ENCODE assay signal across 25 cellular contexts in the genomic region with DNA sequence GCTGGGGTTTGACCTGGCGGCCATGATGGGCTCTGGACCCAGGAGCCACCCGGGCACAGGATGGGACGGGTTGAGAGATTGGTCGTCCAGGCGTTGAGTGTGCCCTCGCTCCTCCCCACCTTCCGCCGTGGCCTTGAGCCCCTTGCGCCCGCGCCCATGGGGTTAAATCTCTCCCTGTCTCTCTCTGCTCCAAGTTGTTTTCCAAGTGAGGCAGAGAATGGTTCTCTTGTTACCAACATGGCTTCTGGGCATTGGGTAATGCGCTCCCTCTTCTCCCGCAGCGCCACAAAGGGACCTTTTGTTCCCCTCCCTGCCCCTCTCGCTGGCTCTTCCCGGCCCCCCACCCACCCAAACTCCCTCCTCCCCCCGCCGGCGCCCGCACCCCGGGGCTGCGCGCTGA. TPM values are rescaled to one million over a fixed set of nuclear protein-coding genes. Genes with fewer than 3 reads are reported as not detected.
DNase-seq lines count a peak whose midpoint lies in the region; ATAC-seq, FAIRE-seq and TF ChIP-seq lines count a peak whose summit lies in the region.
"Had no signal": no experiment of that assay in that cellular context is flagged by ENCODE, and none has a peak within 500 bp of the region (broad histone marks: within the 10 kb centered on the region; RNA-seq: fewer than 3 reads in every experiment).

No MANE protein-coding gene starts in this region.

- no peaks in the 10 kb centered on the region for H3K36me3 ChIP-seq in HepG2 (replicated peaks in 1 of 2; ENCODE audit: control insufficient read depth in 1 of 2, insufficient read depth in 2 of 2, low read length in 2 of 2)
- H3K36me3 ChIP-seq in right lobe of liver = no peaks in the 10 kb centered on the region
- no peaks in the 10 kb centered on the region for H3K36me3 ChIP-seq in sigmoid colon
- no peaks in the 10 kb centered on the region for H3K36me3 ChIP-seq in GM23248 (ENCODE audit: low read depth)

- BruUV-seq in HepG2 (replicated peaks; lab: Mats Ljungman, UMichigan) = no TSS peak

- H3K79me2 ChIP-seq in HepG2 (ENCODE audit: insufficient read depth, low read length) (no peaks in the 10 kb centered on the region), GM23248 (ENCODE audit: insufficient read depth) (no peaks in the 10 kb centered on the region)
- H3K79me2 ChIP-seq: hepatocyte had no signal

- TF ChIP-seq CTCF in HepG2 (CRISPR knock-in tag; IDR thresholded peaks at IDR 0.05) (no peak), right lobe of liver (IDR thresholded peaks at IDR 0.05) (no peak), sigmoid colon (IDR thresholded peaks at IDR 0.05) (no peak)

- no peak for FAIRE-seq in HepG2 (lab: Jason Lieb, UNC)

- ATAC-seq in HepG2 (no peak), right lobe of liver (no peak), HG02970 (IDR thresholded peaks at IDR 0.05; ENCODE audit: low FRiP score, unreplicated experiment) (no peak), GM21529 (IDR thresholded peaks at IDR 0.05; ENCODE audit: unreplicated experiment) (no peak)
- ATAC-seq: stimulated activated effector memory CD8-positive, alpha-beta T cell treated with anti-CD3 and anti-CD28 coated beads, Interleukin-12 subunit alpha, Interleukin-12 subunit beta, amount 100 ng/mL, for 72 hours had no signal

- CTCF ChIA-PET in HepG2 (lab: Yijun Ruan, JAX; ENCODE audit: low intra/inter-chr PET ratio, low total read pairs) = no interaction called here

- 80% methylated on average over 18 of the region's 23 CpGs for WGBS in HepG2 (ENCODE audit: low lambda C conversion rate)
- WGBS in right lobe of liver (ENCODE audit: insufficient coverage, low coverage, low lambda C conversion rate, missing lambda C conversion rate) = 96% methylated on average over 4 of the region's 23 CpGs
- 94 to 95% methylated on average over 23 of the region's 23 CpGs for WGBS in sigmoid colon, 2 donors
- 89 to 95% methylated on average over 11 to 23 of the region's 23 CpGs for WGBS in GM23248 (ENCODE audit: low coverage in 1 of 2, low lambda C conversion rate in 2 of 2, missing lambda C conversion rate in 2 of 2), 2 experiments

- TF ChIP-seq RAD21 in HepG2 (CRISPR knock-in tag; IDR thresholded peaks at IDR 0.05) = no peak

- TF ChIP-seq EP300 in HepG2 (IDR thresholded peaks at IDR 0.05; ENCODE audit: low read depth in 2 of 2, low read length in 2 of 2) = no peak
- TF ChIP-seq EP300 in HepG2 (CRISPR knock-in tag; IDR thresholded peaks at IDR 0.05; ENCODE audit: borderline replicate concordance) = no peak
- no peak for TF ChIP-seq EP300 in sigmoid colon (IDR thresholded peaks at IDR 0.05)

- DNase-seq in HepG2 (ENCODE audit: low spot score) = no peak
- no peak for DNase-seq in right lobe of liver
- peak; percentile 75 for DNase-seq in inferior parietal cortex (ENCODE audit: extremely low spot score)
- peak; percentile 67 for DNase-seq in sigmoid colon
- DNase-seq in activated T-cell treated with anti-CD3 and anti-CD28 coated beads, Interleukin-2, amount 50 U/mL, for 48 hours = no peak
- DNase-seq in GM23248 = no peak
- DNase-seq: activated CD4-positive, alpha-beta memory T cell treated with anti-CD3 and anti-CD28 coated beads for 36 hours; activated naive CD4-positive, alpha-beta T cell treated with anti-CD3 and anti-CD28 coated beads, Interleukin-2, amount 50 U/mL, for 16 hours; activated T-cell treated with anti-CD3 and anti-CD28 coated beads for 4 hours; NCI-H1105; NCI-H510A; nephron progenitor cell; retina; stimulated activated CD4-positive, alpha-beta T cell treated with anti-CD3 and anti-CD28 coated beads, Interleukin-15, amount 100 ng/mL, for 24 hours; T-helper 1 cell had no signal

- no peaks in the 10 kb centered on the region for H3K9me3 ChIP-seq in HepG2 (ENCODE audit: low read length)
- no peaks in the 10 kb centered on the region for H3K9me3 ChIP-seq in right lobe of liver
- no peaks in the 10 kb centered on the region for H3K9me3 ChIP-seq in sigmoid colon
- no peaks in the 10 kb centered on the region for H3K9me3 ChIP-seq in GM23248 (ENCODE audit: low read depth)

- H4K20me1 ChIP-seq in HepG2 (ENCODE audit: insufficient read depth, low read length) (no peaks in the 10 kb centered on the region), GM23248 (ENCODE audit: insufficient read depth) (no peaks in the 10 kb centered on the region)

- no peak overlapping the region for H3K4me2 ChIP-seq in HepG2 (ENCODE audit: low read depth, low read length)
- H3K4me2 ChIP-seq in GM23248 (ENCODE audit: unreplicated experiment) = no peak overlapping the region
- H3K4me2 ChIP-seq: hepatocyte had no signal

- H3K27me3 ChIP-seq in HepG2 (ENCODE audit: control insufficient read depth in 1 of 2, insufficient read depth in 2 of 2, low read length in 2 of 2) (peaks cover 1 to 35% of the 10 kb centered on the region in 2 experiments; a peak in 3 of 5 replicates), right lobe of liver (no peaks in the 10 kb centered on the region), sigmoid colon (no peaks in the 10 kb centered on the region), GM23248 (replicated peaks; ENCODE audit: insufficient read depth) (no peaks in the 10 kb centered on the region)
- H3K27me3 ChIP-seq: hepatocyte had no signal

- no peaks in the 10 kb centered on the region for H3K9me2 ChIP-seq in GM23248 (ENCODE audit: insufficient read depth)

- intact Hi-C loops in HepG2 (cut with micrococcal nuclease; ENCODE audit: unreplicated experiment) (no loop called here), right lobe of liver (cut with DNase I) (no loop called here), sigmoid colon (cut with DNase I) (no loop called here)

- H3K9ac ChIP-seq in HepG2 (ENCODE audit: insufficient read depth, low read depth, low read length) (no peak overlapping the region), GM23248 (no peak overlapping the region)

- POLR2A ChIA-PET in HepG2 (lab: Yijun Ruan, JAX) = no interaction called here

- no peaks in the 10 kb centered on the region for H3F3A ChIP-seq in GM23248 (ENCODE audit: insufficient read depth)

- no peak overlapping the region for H2AFZ ChIP-seq in HepG2 (ENCODE audit: low read length)
- no peak overlapping the region for H2AFZ ChIP-seq in GM23248
- H2AFZ ChIP-seq: hepatocyte had no signal

- H3K27ac ChIP-seq in HepG2 (ENCODE audit: extremely low read length, insufficient read depth, low read length) (no peak overlapping the region), right lobe of liver (no peak overlapping the region), sigmoid colon (peak overlapping the region; percentile 40 to 74 (median 70)), GM23248 (no peak overlapping the region)
- H3K27ac ChIP-seq: C4-2B, hepatocyte had no signal

- H3K4me1 ChIP-seq in HepG2 (ENCODE audit: insufficient read depth, low read length) (peaks cover 62% of the 10 kb centered on the region), right lobe of liver (no peaks in the 10 kb centered on the region), sigmoid colon (peaks cover 0 to 30% (median 19%) of the 10 kb centered on the region in 4 donors), GM23248 (ENCODE audit: insufficient read depth) (peaks cover 12% of the 10 kb centered on the region)

- no peak for TF ChIP-seq POLR2A in HepG2 (IDR thresholded peaks at IDR 0.05; ENCODE audit: insufficient read depth in 1 of 2, low read depth in 2 of 2, low read length in 2 of 2)
- no peak for TF ChIP-seq POLR2A in right lobe of liver (IDR thresholded peaks at IDR 0.05)
- TF ChIP-seq POLR2A in sigmoid colon (IDR thresholded peaks at IDR 0.05) = no peak

- in situ Hi-C loops in HepG2 (cut with HindIII; ENCODE audit: extremely low pct_ligation_motif_present, low pct_unique_long_range_greater_than_20kb) (no loop called here), GM23248 (cut with MboI) (no loop called here)

- H3K4me3 ChIP-seq in HepG2 (replicated peaks in 1 of 3; ENCODE audit: insufficient read depth in 1 of 3, low read depth in 2 of 3, low read length in 3 of 3) (no peak overlapping the region), right lobe of liver (no peak overlapping the region), sigmoid colon (no peak overlapping the region), GM23248 (no peak overlapping the region)
- H3K4me3 ChIP-seq: hepatocyte had no signal

RNA-seq across cellular contexts. Expression of a gene that starts 18.8 kb away (rescaled TPM):
- 16.0 and 19.3 TPM in 2 replicates for total RNA-seq in HepG2 (2016; rRNA removed; fragmentation: Illumina TruSeq; extraction: Trizol)
- 5.2 and 7.0 TPM in 2 replicates for total RNA-seq in HepG2 (2016; cell fraction: cytosol; rRNA removed; fragmentation: Illumina TruSeq; extraction: Trizol; ENCODE audit: low read depth)
- total RNA-seq in HepG2 (2016; cell fraction: insoluble cytoplasmic fraction; rRNA removed; fragmentation: Illumina TruSeq; extraction: Trizol) = 12.5 and 21.2 TPM in 2 replicates
- total RNA-seq in HepG2 (2016; cell fraction: membrane; rRNA removed; fragmentation: Illumina TruSeq; extraction: Trizol) = 5.1 and 6.4 TPM in 2 replicates
- 23.0 and 24.4 TPM in 2 replicates for total RNA-seq in HepG2 (2016; cell fraction: nucleus; rRNA removed; fragmentation: Illumina TruSeq; extraction: Trizol)
- polyA plus RNA-seq in HepG2 (2011; rRNA removed) = 25.3 and 28.9 TPM in 2 replicates
- 16.7 and 22.6 TPM in 2 replicates for polyA plus RNA-seq in HepG2 (2011; cell fraction: cytosol; rRNA removed)
- polyA plus RNA-seq in HepG2 (2011; cell fraction: nucleus; rRNA removed) = 156 and 186 TPM in 2 replicates
- polyA plus RNA-seq in HepG2 (2012) = 11.1 and 11.5 TPM in 2 replicates
- 1.6 and 2.0 TPM in 2 replicates for polyA plus RNA-seq in HepG2 (2016; cell fraction: cytosol; fragmentation: Illumina TruSeq; extraction: Trizol; ENCODE audit: low read depth)
- polyA plus RNA-seq in HepG2 (2016; cell fraction: insoluble cytoplasmic fraction; fragmentation: Illumina TruSeq; extraction: Trizol; ENCODE audit: low read depth) = 13.6 and 16.4 TPM in 2 replicates
- polyA plus RNA-seq in HepG2 (2016; cell fraction: membrane; fragmentation: Illumina TruSeq; extraction: Trizol; ENCODE audit: low read depth) = 2.3 and 3.1 TPM in 2 replicates
- polyA plus RNA-seq in HepG2 (2016; cell fraction: nucleus; fragmentation: Illumina TruSeq; extraction: Trizol; ENCODE audit: insufficient read depth, low read depth) = 45.3 and 47.7 TPM in 2 replicates
- polyA minus RNA-seq in HepG2 (2011; rRNA and poly(A)+ RNA removed; ENCODE audit: low replicate concordance) = 19.1 and 21.9 TPM in 2 replicates
- 5.4 and 6.4 TPM in 2 replicates for polyA minus RNA-seq in HepG2 (2011; cell fraction: cytosol; rRNA and poly(A)+ RNA removed)
- 26.1 and 32.8 TPM in 2 replicates for polyA minus RNA-seq in HepG2 (2011; cell fraction: nucleus; rRNA and poly(A)+ RNA removed)
- 10 to 100 TPM; 13.0 to 26.4 (median 20.3) TPM for total RNA-seq in right lobe of liver
- 10 to 100 TPM; 14.3 to 21.7 (median 17.2) TPM for total RNA-seq in sigmoid colon
- 10 to 100 TPM; 21.0 to 38.9 (median 25.4) TPM for polyA plus RNA-seq in sigmoid colon
- total RNA-seq in GM23248 (2014; rRNA removed; shearing (Covaris generic)) = 12.4 and 14.4 TPM in 2 replicates
- 8.1 and 8.4 TPM in 2 replicates for polyA plus RNA-seq in GM23248 (2016; fragmentation: Nextera tagmentation; extraction: Ambion mirVana)

RNA-seq across cellular contexts. Expression of a gene that starts 45.6 kb away (rescaled TPM):
- not detected in 2 replicates for total RNA-seq in HepG2 (2016; rRNA removed; fragmentation: Illumina TruSeq; extraction: Trizol)
- total RNA-seq in HepG2 (2016; cell fraction: cytosol; rRNA removed; fragmentation: Illumina TruSeq; extraction: Trizol; ENCODE audit: low read depth) = not detected in 2 replicates
- total RNA-seq in HepG2 (2016; cell fraction: insoluble cytoplasmic fraction; rRNA removed; fragmentation: Illumina TruSeq; extraction: Trizol) = not detected in 2 replicates
- not detected in 2 replicates for total RNA-seq in HepG2 (2016; cell fraction: membrane; rRNA removed; fragmentation: Illumina TruSeq; extraction: Trizol)
- not detected in 2 replicates for total RNA-seq in HepG2 (2016; cell fraction: nucleus; rRNA removed; fragmentation: Illumina TruSeq; extraction: Trizol)
- not detected in 2 replicates for polyA plus RNA-seq in HepG2 (2011; rRNA removed)
- polyA plus RNA-seq in HepG2 (2011; cell fraction: cytosol; rRNA removed) = not detected in 2 replicates
- polyA plus RNA-seq in HepG2 (2011; cell fraction: nucleus; rRNA removed) = not detected in 2 replicates
- 0.44 and 0.49 TPM in 2 replicates for polyA plus RNA-seq in HepG2 (2012)
- not detected in 2 replicates for polyA plus RNA-seq in HepG2 (2016; cell fraction: cytosol; fragmentation: Illumina TruSeq; extraction: Trizol; ENCODE audit: low read depth)
- polyA plus RNA-seq in HepG2 (2016; cell fraction: insoluble cytoplasmic fraction; fragmentation: Illumina TruSeq; extraction: Trizol; ENCODE audit: low read depth) = not detected in 2 replicates
- polyA plus RNA-seq in HepG2 (2016; cell fraction: membrane; fragmentation: Illumina TruSeq; extraction: Trizol; ENCODE audit: low read depth) = not detected in 2 replicates
- not detected in 2 replicates for polyA plus RNA-seq in HepG2 (2016; cell fraction: nucleus; fragmentation: Illumina TruSeq; extraction: Trizol; ENCODE audit: insufficient read depth, low read depth)
- polyA minus RNA-seq in HepG2 (2011; rRNA and poly(A)+ RNA removed; ENCODE audit: low replicate concordance) = not detected in 2 replicates
- polyA minus RNA-seq in HepG2 (2011; cell fraction: cytosol; rRNA and poly(A)+ RNA removed) = not detected in 2 replicates
- not detected in 2 replicates for polyA minus RNA-seq in HepG2 (2011; cell fraction: nucleus; rRNA and poly(A)+ RNA removed)
- not detected for total RNA-seq in right lobe of liver
- under 1 TPM in 2 of 4 donors, not detected in 2; 0.55 to 0.71 TPM for total RNA-seq in sigmoid colon
- under 1 TPM in 1 of 3 donors, not detected in 2; 0.20 TPM for polyA plus RNA-seq in sigmoid colon
- total RNA-seq in GM23248 (2014; rRNA removed; shearing (Covaris generic)) = 0.51 and 1.4 TPM in 2 replicates
- 0.52 and 1.3 TPM in 2 replicates for polyA plus RNA-seq in GM23248 (2016; fragmentation: Nextera tagmentation; extraction: Ambion mirVana)
- total RNA-seq: H4, hepatocyte, LHCN-M2, mesenteric fat pad had no signal
- polyA plus RNA-seq: fibroblast of lung had no signal

RNA-seq across cellular contexts. Expression of a gene that starts 54.1 kb away (rescaled TPM):
- total RNA-seq in HepG2 (2016; rRNA removed; fragmentation: Illumina TruSeq; extraction: Trizol) = not detected in 2 replicates
- total RNA-seq in HepG2 (2016; cell fraction: cytosol; rRNA removed; fragmentation: Illumina TruSeq; extraction: Trizol; ENCODE audit: low read depth) = not detected in 2 replicates
- not detected in 2 replicates for total RNA-seq in HepG2 (2016; cell fraction: insoluble cytoplasmic fraction; rRNA removed; fragmentation: Illumina TruSeq; extraction: Trizol)
- total RNA-seq in HepG2 (2016; cell fraction: membrane; rRNA removed; fragmentation: Illumina TruSeq; extraction: Trizol) = not detected in 2 replicates
- not detected in 2 replicates for total RNA-seq in HepG2 (2016; cell fraction: nucleus; rRNA removed; fragmentation: Illumina TruSeq; extraction: Trizol)
- polyA plus RNA-seq in HepG2 (2011; rRNA removed) = not detected in 2 replicates
- not detected in 2 replicates for polyA plus RNA-seq in HepG2 (2011; cell fraction: cytosol; rRNA removed)
- polyA plus RNA-seq in HepG2 (2011; cell fraction: nucleus; rRNA removed) = not detected in 2 replicates
- polyA plus RNA-seq in HepG2 (2012) = 0.04 TPM in 1 of 2 replicates, not detected in the other
- polyA plus RNA-seq in HepG2 (2016; cell fraction: cytosol; fragmentation: Illumina TruSeq; extraction: Trizol; ENCODE audit: low read depth) = not detected in 2 replicates
- polyA plus RNA-seq in HepG2 (2016; cell fraction: insoluble cytoplasmic fraction; fragmentation: Illumina TruSeq; extraction: Trizol; ENCODE audit: low read depth) = not detected in 2 replicates
- not detected in 2 replicates for polyA plus RNA-seq in HepG2 (2016; cell fraction: membrane; fragmentation: Illumina TruSeq; extraction: Trizol; ENCODE audit: low read depth)
- polyA plus RNA-seq in HepG2 (2016; cell fraction: nucleus; fragmentation: Illumina TruSeq; extraction: Trizol; ENCODE audit: insufficient read depth, low read depth) = not detected in 2 replicates
- not detected in 2 replicates for polyA minus RNA-seq in HepG2 (2011; rRNA and poly(A)+ RNA removed; ENCODE audit: low replicate concordance)
- polyA minus RNA-seq in HepG2 (2011; cell fraction: cytosol; rRNA and poly(A)+ RNA removed) = not detected in 2 replicates
- polyA minus RNA-seq in HepG2 (2011; cell fraction: nucleus; rRNA and poly(A)+ RNA removed) = not detected in 2 replicates
- under 1 TPM in 2 of 6 experiments, not detected in 4; 0.24 to 0.29 TPM for total RNA-seq in right lobe of liver
- 10 to 100 TPM in 1 of 4 donors, 1 to 10 TPM in 3; 3.8 to 17.5 (median 8.4) TPM for total RNA-seq in sigmoid colon
- polyA plus RNA-seq in sigmoid colon = 1 to 10 TPM in 2 of 3 donors, under 1 TPM in 1; 0.23 to 2.8 (median 1.8) TPM
- not detected in 2 replicates for total RNA-seq in GM23248 (2014; rRNA removed; shearing (Covaris generic))
- not detected in 2 replicates for polyA plus RNA-seq in GM23248 (2016; fragmentation: Nextera tagmentation; extraction: Ambion mirVana)
- total RNA-seq: activated CD4-positive, alpha-beta memory T cell treated with anti-CD3 and anti-CD28 coated beads for 36 hours; fibroblast of lung; H4; hepatocyte; kidney epithelial cell; LHCN-M2; mesenteric fat pad had no signal
- polyA plus RNA-seq: fibroblast of lung, hepatocyte had no signal

Comparison
In these comparisons a context has a peak if more than half of its experiments do, and no peak if none do; other contexts are left out.
1. DNase-seq: peak in inferior parietal cortex (single experiment) and sigmoid colon (single experiment); none in HepG2 (single experiment), right lobe of liver (0 of 3), activated T-cell treated with anti-CD3 and anti-CD28 coated beads, Interleukin-2, amount 50 U/mL, for 48 hours (0 of 2) and GM23248 (single experiment).
2. H3K27ac ChIP-seq: peak in sigmoid colon (4 of 4); none in HepG2 (single experiment), right lobe of liver (0 of 3) and GM23248 (single experiment).